Comparison of ENCODE assay signal across 3 cellular contexts in genomic region chr17:69314246-69315030, GRCh38.
TF ChIP-seq lines count a peak whose summit lies in the region.

No MANE protein-coding gene starts in this region.

TF ChIP-seq in SK-N-SH, 30 proteins besides CTCF, POLR2A, EP300 and RAD21 (continued from another document):
- TF ChIP-seq TCF12 (IDR thresholded peaks at IDR 0.05) (peak; percentile 52), MXI1 (IDR thresholded peaks at IDR 0.05; ENCODE audit: low read depth, low read length) (0 out of 2 replicates have a peak, but pooled peaks have one; percentile 30), FOXM1 (IDR thresholded peaks at IDR 0.05; ENCODE audit: low read depth) (no peak), ELF1 (IDR thresholded peaks at IDR 0.05) (no peak), SMC3 (IDR thresholded peaks at IDR 0.05; ENCODE audit: low read depth, low read length) (no peak)

TF ChIP-seq in HepG2, 621 proteins besides CTCF, POLR2A, EP300 and RAD21 (continued from another document):
- TF ChIP-seq TCF12 (IDR thresholded peaks at IDR 0.05) (no peak), TCF12 (CRISPR knock-in tag; IDR thresholded peaks at IDR 0.05) (no peak), ZNF878 (CRISPR knock-in tag; IDR thresholded peaks at IDR 0.05) (no peak), FOXA3 (CRISPR knock-in tag; IDR thresholded peaks at IDR 0.05) (peak; percentile 70), FOXA1 (IDR thresholded peaks at IDR 0.05) (no peak), FOXA1 (CRISPR knock-in tag; IDR thresholded peaks at IDR 0.05) (peak; percentile 54; the same call in 1 of the 2 replicates)
- TF ChIP-seq, protein P1, sequence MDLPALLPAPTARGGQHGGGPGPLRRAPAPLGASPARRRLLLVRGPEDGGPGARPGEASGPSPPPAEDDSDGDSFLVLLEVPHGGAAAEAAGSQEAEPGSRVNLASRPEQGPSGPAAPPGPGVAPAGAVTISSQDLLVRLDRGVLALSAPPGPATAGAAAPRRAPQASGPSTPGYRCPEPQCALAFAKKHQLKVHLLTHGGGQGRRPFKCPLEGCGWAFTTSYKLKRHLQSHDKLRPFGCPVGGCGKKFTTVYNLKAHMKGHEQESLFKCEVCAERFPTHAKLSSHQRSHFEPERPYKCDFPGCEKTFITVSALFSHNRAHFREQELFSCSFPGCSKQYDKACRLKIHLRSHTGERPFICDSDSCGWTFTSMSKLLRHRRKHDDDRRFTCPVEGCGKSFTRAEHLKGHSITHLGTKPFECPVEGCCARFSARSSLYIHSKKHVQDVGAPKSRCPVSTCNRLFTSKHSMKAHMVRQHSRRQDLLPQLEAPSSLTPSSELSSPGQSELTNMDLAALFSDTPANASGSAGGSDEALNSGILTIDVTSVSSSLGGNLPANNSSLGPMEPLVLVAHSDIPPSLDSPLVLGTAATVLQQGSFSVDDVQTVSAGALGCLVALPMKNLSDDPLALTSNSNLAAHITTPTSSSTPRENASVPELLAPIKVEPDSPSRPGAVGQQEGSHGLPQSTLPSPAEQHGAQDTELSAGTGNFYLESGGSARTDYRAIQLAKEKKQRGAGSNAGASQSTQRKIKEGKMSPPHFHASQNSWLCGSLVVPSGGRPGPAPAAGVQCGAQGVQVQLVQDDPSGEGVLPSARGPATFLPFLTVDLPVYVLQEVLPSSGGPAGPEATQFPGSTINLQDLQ (CRISPR knock-in tag; IDR thresholded peaks at IDR 0.05) = no peak

TF ChIP-seq in GM12891, 5 proteins besides CTCF, POLR2A, EP300 and RAD21 (continued from another document):
- TF ChIP-seq POLR2AphosphoS5 (IDR thresholded peaks at IDR 0.05; ENCODE audit: low read depth, low read length) = no peak
- TF ChIP-seq SPI1 (IDR thresholded peaks at IDR 0.05; ENCODE audit: low read depth, low read length) = no peak
- TF ChIP-seq POU2F2 (IDR thresholded peaks at IDR 0.05; ENCODE audit: low read depth, low read length) = no peak
- TF ChIP-seq PAX5 (IDR thresholded peaks at IDR 0.05; ENCODE audit: insufficient read depth, low read length, severe bottlenecking) = no peak
TF ChIP-seq in GM12891: peak in this region for 0.
